ENCODE assay signal across 1 cellular context in the genomic region with DNA sequence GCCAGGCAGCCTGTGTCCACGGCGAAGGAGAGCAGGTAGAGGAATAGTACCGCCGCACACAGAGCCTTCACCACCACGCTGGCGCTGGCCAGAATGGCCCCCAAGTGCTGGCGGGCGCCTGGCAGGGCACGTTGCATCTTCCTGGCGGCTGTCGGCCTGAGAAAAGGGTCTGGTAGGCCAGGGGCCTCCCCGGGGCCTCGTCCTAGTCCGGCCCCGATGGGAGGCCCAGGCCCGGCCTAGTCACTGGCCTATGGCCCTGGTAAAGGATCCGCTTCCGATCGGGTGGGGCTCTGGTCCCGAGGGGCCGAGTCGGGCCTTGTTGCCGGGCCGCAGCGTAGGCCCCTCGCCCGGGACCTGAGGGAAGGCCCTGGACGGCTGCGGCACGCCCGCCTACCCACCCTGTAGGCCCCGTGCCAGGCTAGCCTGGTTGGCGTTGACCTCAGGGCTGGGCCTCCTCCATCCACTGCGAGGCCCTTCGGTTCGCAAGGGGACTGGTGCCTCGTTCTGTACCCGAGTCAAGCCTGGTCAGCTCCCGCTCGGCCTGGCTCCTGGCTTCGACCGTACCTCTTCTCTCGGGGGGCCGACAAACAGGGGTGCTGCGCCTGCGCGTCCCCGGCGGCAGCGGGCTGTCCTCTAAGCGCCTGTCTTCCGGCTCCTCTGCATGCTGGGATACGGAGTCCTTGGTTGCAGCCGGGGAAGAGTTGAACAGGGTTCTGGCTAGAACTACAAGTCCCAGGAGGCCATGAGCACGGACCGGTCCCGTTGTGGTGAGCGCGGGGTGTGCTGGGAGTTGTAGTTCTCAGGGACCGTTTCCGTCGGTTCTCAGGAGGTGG.
A peak's percentile ranks its signal among the peaks of the same experiment; 100 is the strongest.
TF ChIP-seq lines count a peak whose summit lies in the region.

A gene with protein sequence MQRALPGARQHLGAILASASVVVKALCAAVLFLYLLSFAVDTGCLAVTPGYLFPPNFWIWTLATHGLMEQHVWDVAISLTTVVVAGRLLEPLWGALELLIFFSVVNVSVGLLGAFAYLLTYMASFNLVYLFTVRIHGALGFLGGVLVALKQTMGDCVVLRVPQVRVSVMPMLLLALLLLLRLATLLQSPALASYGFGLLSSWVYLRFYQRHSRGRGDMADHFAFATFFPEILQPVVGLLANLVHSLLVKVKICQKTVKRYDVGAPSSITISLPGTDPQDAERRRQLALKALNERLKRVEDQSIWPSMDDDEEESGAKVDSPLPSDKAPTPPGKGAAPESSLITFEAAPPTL (minus strand): TSS at position 595 of the 833 bp plus-strand sequence. CDS start 458 bp downstream, at position 137.

TF ChIP-seq in HepG2, 621 proteins besides CTCF, POLR2A, EP300 and RAD21 (continued from another document and continues in another):
- TF ChIP-seq ZNF616 (CRISPR knock-in tag; IDR thresholded peaks at IDR 0.05; ENCODE audit: low read depth) (peak; percentile 81; the same call in 1 of the 2 replicates), THAP11 (CRISPR knock-in tag; IDR thresholded peaks at IDR 0.05) (peak; percentile 100), ZNF782 (CRISPR knock-in tag; IDR thresholded peaks at IDR 0.05; ENCODE audit: borderline replicate concordance) (peak; percentile 77), CBX1 (IDR thresholded peaks at IDR 0.05; ENCODE audit: low read depth) (peak; percentile 26), POLR2AphosphoS5 (IDR thresholded peaks at IDR 0.05; ENCODE audit: low read depth, low read length) (peak; percentile 78), MAZ (IDR thresholded peaks at IDR 0.05; ENCODE audit: borderline replicate concordance, low read depth, low read length) (no peak), MAZ (CRISPR knock-in tag; IDR thresholded peaks at IDR 0.05; ENCODE audit: low read depth) (peak; percentile 88), GFI1 (CRISPR knock-in tag; IDR thresholded peaks at IDR 0.05; ENCODE audit: borderline replicate concordance) (no peak; the same call in 1 of the 2 replicates), ZNF501 (CRISPR knock-in tag; IDR thresholded peaks at IDR 0.05) (peak; percentile 83; the same call in 1 of the 2 replicates), PHF20 (CRISPR knock-in tag; IDR thresholded peaks at IDR 0.05) (peak; percentile 74), ZSCAN30 (CRISPR knock-in tag; IDR thresholded peaks at IDR 0.05) (no peak), FOXK1 (CRISPR knock-in tag; IDR thresholded peaks at IDR 0.05; ENCODE audit: borderline replicate concordance, low read depth) (peak; percentile 91; the same call in 1 of the 2 replicates), SIN3A (IDR thresholded peaks at IDR 0.05; ENCODE audit: borderline replicate concordance, low read depth, low read length) (no peak), EED (CRISPR knock-in tag; IDR thresholded peaks at IDR 0.05) (no peak; the same call in 1 of the 2 replicates), ZNF383 (CRISPR knock-in tag; IDR thresholded peaks at IDR 0.05; ENCODE audit: borderline replicate concordance) (peak; percentile 64; the same call in 1 of the 2 replicates), ZBTB7A (CRISPR knock-in tag; IDR thresholded peaks at IDR 0.05) (0 out of 2 replicates have a peak, but pooled peaks have one; percentile 34), ELF4 (CRISPR knock-in tag; IDR thresholded peaks at IDR 0.05; ENCODE audit: borderline replicate concordance) (peak; percentile 73; the same call in 1 of the 2 replicates), PHF21A (CRISPR knock-in tag; IDR thresholded peaks at IDR 0.05) (no peak), FOXJ3 (CRISPR knock-in tag; IDR thresholded peaks at IDR 0.05; ENCODE audit: borderline replicate concordance) (no peak), WIZ (CRISPR knock-in tag; IDR thresholded peaks at IDR 0.05) (peak; percentile 52), AGO2 (optimal IDR thresholded peaks at IDR 0.05; ENCODE audit: low read depth, low read length) (peak; percentile 69), HOXD1 (CRISPR knock-in tag; IDR thresholded peaks at IDR 0.05) (no peak; the same call in 1 of the 2 replicates), ZBED4 (CRISPR knock-in tag; IDR thresholded peaks at IDR 0.05; ENCODE audit: borderline replicate concordance) (peak; percentile 53; the same call in 1 of the 2 replicates), ZEB1 (IDR thresholded peaks at IDR 0.05; ENCODE audit: insufficient replicate concordance, low read depth) (no peak), ZNF280D (CRISPR knock-in tag; IDR thresholded peaks at IDR 0.05) (no peak)
- TF ChIP-seq, protein P1, sequence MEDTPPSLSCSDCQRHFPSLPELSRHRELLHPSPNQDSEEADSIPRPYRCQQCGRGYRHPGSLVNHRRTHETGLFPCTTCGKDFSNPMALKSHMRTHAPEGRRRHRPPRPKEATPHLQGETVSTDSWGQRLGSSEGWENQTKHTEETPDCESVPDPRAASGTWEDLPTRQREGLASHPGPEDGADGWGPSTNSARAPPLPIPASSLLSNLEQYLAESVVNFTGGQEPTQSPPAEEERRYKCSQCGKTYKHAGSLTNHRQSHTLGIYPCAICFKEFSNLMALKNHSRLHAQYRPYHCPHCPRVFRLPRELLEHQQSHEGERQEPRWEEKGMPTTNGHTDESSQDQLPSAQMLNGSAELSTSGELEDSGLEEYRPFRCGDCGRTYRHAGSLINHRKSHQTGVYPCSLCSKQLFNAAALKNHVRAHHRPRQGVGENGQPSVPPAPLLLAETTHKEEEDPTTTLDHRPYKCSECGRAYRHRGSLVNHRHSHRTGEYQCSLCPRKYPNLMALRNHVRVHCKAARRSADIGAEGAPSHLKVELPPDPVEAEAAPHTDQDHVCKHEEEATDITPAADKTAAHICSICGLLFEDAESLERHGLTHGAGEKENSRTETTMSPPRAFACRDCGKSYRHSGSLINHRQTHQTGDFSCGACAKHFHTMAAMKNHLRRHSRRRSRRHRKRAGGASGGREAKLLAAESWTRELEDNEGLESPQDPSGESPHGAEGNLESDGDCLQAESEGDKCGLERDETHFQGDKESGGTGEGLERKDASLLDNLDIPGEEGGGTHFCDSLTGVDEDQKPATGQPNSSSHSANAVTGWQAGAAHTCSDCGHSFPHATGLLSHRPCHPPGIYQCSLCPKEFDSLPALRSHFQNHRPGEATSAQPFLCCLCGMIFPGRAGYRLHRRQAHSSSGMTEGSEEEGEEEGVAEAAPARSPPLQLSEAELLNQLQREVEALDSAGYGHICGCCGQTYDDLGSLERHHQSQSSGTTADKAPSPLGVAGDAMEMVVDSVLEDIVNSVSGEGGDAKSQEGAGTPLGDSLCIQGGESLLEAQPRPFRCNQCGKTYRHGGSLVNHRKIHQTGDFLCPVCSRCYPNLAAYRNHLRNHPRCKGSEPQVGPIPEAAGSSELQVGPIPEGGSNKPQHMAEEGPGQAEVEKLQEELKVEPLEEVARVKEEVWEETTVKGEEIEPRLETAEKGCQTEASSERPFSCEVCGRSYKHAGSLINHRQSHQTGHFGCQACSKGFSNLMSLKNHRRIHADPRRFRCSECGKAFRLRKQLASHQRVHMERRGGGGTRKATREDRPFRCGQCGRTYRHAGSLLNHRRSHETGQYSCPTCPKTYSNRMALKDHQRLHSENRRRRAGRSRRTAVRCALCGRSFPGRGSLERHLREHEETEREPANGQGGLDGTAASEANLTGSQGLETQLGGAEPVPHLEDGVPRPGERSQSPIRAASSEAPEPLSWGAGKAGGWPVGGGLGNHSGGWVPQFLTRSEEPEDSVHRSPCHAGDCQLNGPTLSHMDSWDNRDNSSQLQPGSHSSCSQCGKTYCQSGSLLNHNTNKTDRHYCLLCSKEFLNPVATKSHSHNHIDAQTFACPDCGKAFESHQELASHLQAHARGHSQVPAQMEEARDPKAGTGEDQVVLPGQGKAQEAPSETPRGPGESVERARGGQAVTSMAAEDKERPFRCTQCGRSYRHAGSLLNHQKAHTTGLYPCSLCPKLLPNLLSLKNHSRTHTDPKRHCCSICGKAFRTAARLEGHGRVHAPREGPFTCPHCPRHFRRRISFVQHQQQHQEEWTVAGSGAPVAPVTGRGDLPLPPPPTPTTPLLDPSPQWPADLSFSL (CRISPR knock-in tag; IDR thresholded peaks at IDR 0.05): no peak
- TF ChIP-seq, protein P2, sequence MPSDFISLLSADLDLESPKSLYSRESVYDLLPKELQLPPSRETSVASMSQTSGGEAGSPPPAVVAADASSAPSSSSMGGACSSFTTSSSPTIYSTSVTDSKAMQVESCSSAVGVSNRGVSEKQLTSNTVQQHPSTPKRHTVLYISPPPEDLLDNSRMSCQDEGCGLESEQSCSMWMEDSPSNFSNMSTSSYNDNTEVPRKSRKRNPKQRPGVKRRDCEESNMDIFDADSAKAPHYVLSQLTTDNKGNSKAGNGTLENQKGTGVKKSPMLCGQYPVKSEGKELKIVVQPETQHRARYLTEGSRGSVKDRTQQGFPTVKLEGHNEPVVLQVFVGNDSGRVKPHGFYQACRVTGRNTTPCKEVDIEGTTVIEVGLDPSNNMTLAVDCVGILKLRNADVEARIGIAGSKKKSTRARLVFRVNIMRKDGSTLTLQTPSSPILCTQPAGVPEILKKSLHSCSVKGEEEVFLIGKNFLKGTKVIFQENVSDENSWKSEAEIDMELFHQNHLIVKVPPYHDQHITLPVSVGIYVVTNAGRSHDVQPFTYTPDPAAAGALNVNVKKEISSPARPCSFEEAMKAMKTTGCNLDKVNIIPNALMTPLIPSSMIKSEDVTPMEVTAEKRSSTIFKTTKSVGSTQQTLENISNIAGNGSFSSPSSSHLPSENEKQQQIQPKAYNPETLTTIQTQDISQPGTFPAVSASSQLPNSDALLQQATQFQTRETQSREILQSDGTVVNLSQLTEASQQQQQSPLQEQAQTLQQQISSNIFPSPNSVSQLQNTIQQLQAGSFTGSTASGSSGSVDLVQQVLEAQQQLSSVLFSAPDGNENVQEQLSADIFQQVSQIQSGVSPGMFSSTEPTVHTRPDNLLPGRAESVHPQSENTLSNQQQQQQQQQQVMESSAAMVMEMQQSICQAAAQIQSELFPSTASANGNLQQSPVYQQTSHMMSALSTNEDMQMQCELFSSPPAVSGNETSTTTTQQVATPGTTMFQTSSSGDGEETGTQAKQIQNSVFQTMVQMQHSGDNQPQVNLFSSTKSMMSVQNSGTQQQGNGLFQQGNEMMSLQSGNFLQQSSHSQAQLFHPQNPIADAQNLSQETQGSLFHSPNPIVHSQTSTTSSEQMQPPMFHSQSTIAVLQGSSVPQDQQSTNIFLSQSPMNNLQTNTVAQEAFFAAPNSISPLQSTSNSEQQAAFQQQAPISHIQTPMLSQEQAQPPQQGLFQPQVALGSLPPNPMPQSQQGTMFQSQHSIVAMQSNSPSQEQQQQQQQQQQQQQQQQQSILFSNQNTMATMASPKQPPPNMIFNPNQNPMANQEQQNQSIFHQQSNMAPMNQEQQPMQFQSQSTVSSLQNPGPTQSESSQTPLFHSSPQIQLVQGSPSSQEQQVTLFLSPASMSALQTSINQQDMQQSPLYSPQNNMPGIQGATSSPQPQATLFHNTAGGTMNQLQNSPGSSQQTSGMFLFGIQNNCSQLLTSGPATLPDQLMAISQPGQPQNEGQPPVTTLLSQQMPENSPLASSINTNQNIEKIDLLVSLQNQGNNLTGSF (CRISPR knock-in tag; IDR thresholded peaks at IDR 0.05): no peak
